ENCODE assay signal across 8 cellular contexts in the genomic region with DNA sequence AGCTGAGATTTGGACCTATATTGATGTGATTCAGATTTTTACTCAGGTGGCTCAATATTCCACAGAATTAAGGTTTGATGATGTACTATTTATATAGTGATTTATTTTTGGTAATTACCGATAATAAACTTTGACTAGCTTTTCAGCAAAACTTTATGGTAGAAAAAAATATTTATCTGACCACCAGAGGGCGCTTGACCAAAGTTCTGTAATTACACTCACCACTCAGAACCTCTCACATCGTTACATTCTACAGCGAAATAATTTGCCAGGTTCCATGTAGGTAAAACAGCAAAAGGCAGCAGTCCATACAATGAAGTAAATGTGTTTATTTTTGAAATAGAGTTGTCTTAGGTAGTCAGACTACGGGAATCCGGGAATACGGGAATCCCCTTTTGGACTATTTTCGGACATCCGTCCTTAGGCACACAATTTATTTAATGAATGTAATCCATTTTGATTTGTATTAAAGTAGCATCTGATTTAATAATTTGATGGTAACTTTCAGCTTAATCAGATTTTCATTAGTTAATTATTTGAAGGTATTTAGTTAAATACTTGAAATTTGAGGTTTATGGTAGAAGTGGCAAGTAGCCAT.
DNase-seq lines count a peak whose midpoint lies in the region; ATAC-seq, FAIRE-seq and TF ChIP-seq lines count a peak whose summit lies in the region.
"Had no signal": no experiment of that assay in that cellular context is flagged by ENCODE, and none has a peak within 500 bp of the region (broad histone marks: within the 10 kb centered on the region; RNA-seq: fewer than 3 reads in every experiment).

No MANE protein-coding gene starts in this region.

- H3K4me1 Mint-ChIP-seq in CD8-positive, alpha-beta T cell (ENCODE audit: low read depth), result no peaks in the 10 kb centered on the region
- H3K4me1 Mint-ChIP-seq in naive thymus-derived CD4-positive, alpha-beta T cell, result peaks cover 0 to 2% (median 0%) of the 10 kb centered on the region in 7 donors
- no peaks in the 10 kb centered on the region for H3K4me1 Mint-ChIP-seq in activated T-helper 2 cell treated with anti-CD3 and anti-CD28 coated beads, Interferon-gamma antibody, Interleukin-2, Interleukin-4, amounts not matched to agents 10 μg/mL and 5 μg/mL and 100 μg/mL, durations not matched to agents 14 hours and 24 hours and 36 hours (ENCODE audit: low read depth)
- H3K4me1 Mint-ChIP-seq: T-cell had no signal

- CTCF ChIA-PET in CD8-positive, alpha-beta T cell (lab: Charles Lee), result interaction anchor here (0.7 to 4.3 kb wide), 18 partner anchors 10 to 1052 kb away, joined by 3 to 34 read pairs (median 4); no protein-coding TSS in a partner anchor
- CTCF ChIA-PET in naive thymus-derived CD4-positive, alpha-beta T cell (lab: Charles Lee), result interaction anchor here (0.6 to 1.2 kb wide), 5 partner anchors 10 to 572 kb away, joined by 3 to 5 read pairs (median 3); no protein-coding TSS in a partner anchor

- no peaks in the 10 kb centered on the region for H3K36me3 Mint-ChIP-seq in CD8-positive, alpha-beta T cell
- H3K36me3 Mint-ChIP-seq in naive thymus-derived CD4-positive, alpha-beta T cell, result no peaks in the 10 kb centered on the region
- no peaks in the 10 kb centered on the region for H3K36me3 Mint-ChIP-seq in activated T-helper 2 cell treated with anti-CD3 and anti-CD28 coated beads, Interferon-gamma antibody, Interleukin-2, Interleukin-4, amounts not matched to agents 10 μg/mL and 5 μg/mL and 100 μg/mL, durations not matched to agents 14 hours and 24 hours and 36 hours (ENCODE audit: low read depth)
- H3K36me3 Mint-ChIP-seq: T-cell had no signal

- FAIRE-seq in GM12892 (lab: Jason Lieb, UNC), result peak; percentile 85

- TF ChIP-seq CTCF in CD8-positive, alpha-beta T cell (IDR thresholded peaks at IDR 0.05), result peak; percentile 92
- TF ChIP-seq CTCF in dorsolateral prefrontal cortex (IDR thresholded peaks at IDR 0.05 in 54 of 56, conservative IDR thresholded peaks at IDR 0.05 in 2 of 56; ENCODE audit: low read depth in 1 of 56, partially characterized antibody in 56 of 56), result peak; percentile 62 to 95 (median 82)

- POLR2A ChIA-PET in CD8-positive, alpha-beta T cell (lab: Charles Lee), result interaction anchor here (1.0 to 1.2 kb wide), 2 partner anchors 9 to 11 kb away, joined by 3 read pairs; no protein-coding TSS in a partner anchor
- POLR2A ChIA-PET in naive thymus-derived CD4-positive, alpha-beta T cell (lab: Charles Lee), result no interaction called here

- peak in 1 of 7 experiments; percentile 24 for DNase-seq in CD8-positive, alpha-beta T cell
- DNase-seq in GM12892 (ENCODE audit: insufficient read length) (no peak), NCI-H748 treated with DMSO at 0.1 percent for 48 hours (lab: John Stamatoyannopoulos, UW) (peak; percentile 29), dorsolateral prefrontal cortex (peak in 1 of 10 donors; percentile 45)
- DNase-seq in naive thymus-derived CD4-positive, alpha-beta T cell, result peak in 6 of 9 donors; percentile 4 to 52 (median 44)
- DNase-seq in activated T-helper 2 cell treated with anti-CD3 and anti-CD28 coated beads, Interferon-gamma antibody, Interleukin-2, Interleukin-4, amounts not matched to agents 10 μg/mL and 5 μg/mL and 100 μg/mL, durations not matched to agents 14 hours and 24 hours and 36 hours (ENCODE audit: low spot score), result no peak

- H3K4me3 Mint-ChIP-seq in CD8-positive, alpha-beta T cell, result no peak overlapping the region
- no peak overlapping the region for H3K4me3 Mint-ChIP-seq in naive thymus-derived CD4-positive, alpha-beta T cell
- H3K4me3 Mint-ChIP-seq in activated T-helper 2 cell treated with anti-CD3 and anti-CD28 coated beads, Interferon-gamma antibody, Interleukin-2, Interleukin-4, amounts not matched to agents 10 μg/mL and 5 μg/mL and 100 μg/mL, durations not matched to agents 14 hours and 24 hours and 36 hours (ENCODE audit: low read depth), result no peak overlapping the region
- H3K4me3 Mint-ChIP-seq: T-cell had no signal

- H3K9me3 ChIP-seq in CD8-positive, alpha-beta T cell (ENCODE audit: low read length), result no peaks in the 10 kb centered on the region
- H3K9me3 ChIP-seq in naive thymus-derived CD4-positive, alpha-beta T cell (ENCODE audit: control insufficient read depth in 2 of 3, low read length in 3 of 3), result no peaks in the 10 kb centered on the region

- H3K27ac Mint-ChIP-seq in CD8-positive, alpha-beta T cell, result no peak overlapping the region
- H3K27ac Mint-ChIP-seq in naive thymus-derived CD4-positive, alpha-beta T cell, result no peak overlapping the region
- H3K27ac Mint-ChIP-seq in activated T-helper 2 cell treated with anti-CD3 and anti-CD28 coated beads, Interferon-gamma antibody, Interleukin-2, Interleukin-4, amounts not matched to agents 10 μg/mL and 5 μg/mL and 100 μg/mL, durations not matched to agents 14 hours and 24 hours and 36 hours, result no peak overlapping the region
- H3K27ac Mint-ChIP-seq: T-cell had no signal

- H3K4me1 ChIP-seq in CD8-positive, alpha-beta T cell (ENCODE audit: insufficient read depth, low read length), result no peaks in the 10 kb centered on the region
- H3K4me1 ChIP-seq in naive thymus-derived CD4-positive, alpha-beta T cell (ENCODE audit: control insufficient read depth in 2 of 2, insufficient read depth in 2 of 2, low read length in 2 of 2), result no peaks in the 10 kb centered on the region

- no peaks in the 10 kb centered on the region for H3K9me3 Mint-ChIP-seq in CD8-positive, alpha-beta T cell
- H3K9me3 Mint-ChIP-seq in naive thymus-derived CD4-positive, alpha-beta T cell, result peaks cover 0 to 5% (median 0%) of the 10 kb centered on the region in 11 donors
- no peaks in the 10 kb centered on the region for H3K9me3 Mint-ChIP-seq in activated T-helper 2 cell treated with anti-CD3 and anti-CD28 coated beads, Interferon-gamma antibody, Interleukin-2, Interleukin-4, amounts not matched to agents 10 μg/mL and 5 μg/mL and 100 μg/mL, durations not matched to agents 14 hours and 24 hours and 36 hours
- H3K9me3 Mint-ChIP-seq: T-cell had no signal

- H3K4me3 ChIP-seq in CD8-positive, alpha-beta T cell (ENCODE audit: low read depth, low read length), result no peak overlapping the region
- peak overlapping the region in 18 of 59 donors; percentile 4 to 46 (median 20) for H3K4me3 ChIP-seq in dorsolateral prefrontal cortex
- H3K4me3 ChIP-seq in naive thymus-derived CD4-positive, alpha-beta T cell (ENCODE audit: low read length), result no peak overlapping the region

- no peaks in the 10 kb centered on the region for H3K27me3 Mint-ChIP-seq in CD8-positive, alpha-beta T cell (ENCODE audit: low read depth)
- H3K27me3 Mint-ChIP-seq in naive thymus-derived CD4-positive, alpha-beta T cell, result peaks cover 0 to 3% (median 0%) of the 10 kb centered on the region in 5 donors
- H3K27me3 Mint-ChIP-seq in activated T-helper 2 cell treated with anti-CD3 and anti-CD28 coated beads, Interferon-gamma antibody, Interleukin-2, Interleukin-4, amounts not matched to agents 10 μg/mL and 5 μg/mL and 100 μg/mL, durations not matched to agents 14 hours and 24 hours and 36 hours (ENCODE audit: low read depth), result no peaks in the 10 kb centered on the region
- H3K27me3 Mint-ChIP-seq: T-cell had no signal

- intact Hi-C loops in CD8-positive, alpha-beta T cell (cut with DNase I, micrococcal nuclease), result loop anchor here in 1 of 2 experiments (2.0 to 5.0 kb wide), 2 partner anchors 1051 to 1481 kb away; no protein-coding TSS in a partner anchor
- intact Hi-C loops in dorsolateral prefrontal cortex (cut with DNase I), result no loop called here
- intact Hi-C loops in naive thymus-derived CD4-positive, alpha-beta T cell (cut with micrococcal nuclease), result loop anchor here in 1 of 2 donors (2.0 kb wide), 2 partner anchors 473 to 1053 kb away; no protein-coding TSS in a partner anchor
- intact Hi-C loops in activated T-helper 2 cell treated with anti-CD3 and anti-CD28 coated beads, Interferon-gamma antibody, Interleukin-2, Interleukin-4, amounts not matched to agents 10 μg/mL and 5 μg/mL and 100 μg/mL, durations not matched to agents 14 hours and 24 hours and 36 hours (cut with micrococcal nuclease), result no loop called here

- H3K36me3 ChIP-seq in CD8-positive, alpha-beta T cell (ENCODE audit: insufficient read depth, low read length), result no peaks in the 10 kb centered on the region
- no peaks in the 10 kb centered on the region for H3K36me3 ChIP-seq in naive thymus-derived CD4-positive, alpha-beta T cell (ENCODE audit: control insufficient read depth in 2 of 3, insufficient read depth in 3 of 3, low read length in 3 of 3)

- no peaks in the 10 kb centered on the region for H3K27me3 ChIP-seq in CD8-positive, alpha-beta T cell (ENCODE audit: insufficient read depth, low read length)
- H3K27me3 ChIP-seq in dorsolateral prefrontal cortex, result no peaks in the 10 kb centered on the region
- no peaks in the 10 kb centered on the region for H3K27me3 ChIP-seq in naive thymus-derived CD4-positive, alpha-beta T cell (ENCODE audit: control insufficient read depth in 2 of 2, insufficient read depth in 2 of 2, low read length in 2 of 2)

- ATAC-seq in CD8-positive, alpha-beta T cell, result no peak
- no peak for ATAC-seq in naive thymus-derived CD4-positive, alpha-beta T cell
- no peak for ATAC-seq in GM19455 (IDR thresholded peaks at IDR 0.05; ENCODE audit: unreplicated experiment)
- ATAC-seq: T-cell had no signal

- no peak overlapping the region for H3K27ac ChIP-seq in CD8-positive, alpha-beta T cell (ENCODE audit: low read depth, low read length)
- H3K27ac ChIP-seq in dorsolateral prefrontal cortex, result no peak overlapping the region
- no peak overlapping the region for H3K27ac ChIP-seq in naive thymus-derived CD4-positive, alpha-beta T cell (ENCODE audit: low read depth, low read length)

- no peak for TF ChIP-seq POLR2A in GM12892 (IDR thresholded peaks at IDR 0.05; ENCODE audit: low read depth, low read length)

Comparison
In these comparisons a context has a peak if more than half of its experiments do, and no peak if none do; other contexts are left out.
1. DNase-seq: peak in NCI-H748 treated with DMSO at 0.1 percent for 48 hours (single experiment) and naive thymus-derived CD4-positive, alpha-beta T cell (6 of 9); none in GM12892 (single experiment) and activated T-helper 2 cell treated with anti-CD3 and anti-CD28 coated beads, Interferon-gamma antibody, Interleukin-2, Interleukin-4, amounts not matched to agents 10 μg/mL and 5 μg/mL and 100 μg/mL, durations not matched to agents 14 hours and 24 hours and 36 hours (single experiment).